1 cellular context compared by ENCODE assay signal in genomic region chr5:81626524-81626923, GRCh38.
A peak's percentile ranks its signal among the peaks of the same experiment; 100 is the strongest.
TF ChIP-seq lines count a peak whose summit lies in the region.

No MANE protein-coding gene starts in this region.

TF ChIP-seq in SK-N-SH, 30 proteins besides CTCF, POLR2A, EP300 and RAD21 (continued from another document):
- TF ChIP-seq, protein P1, sequence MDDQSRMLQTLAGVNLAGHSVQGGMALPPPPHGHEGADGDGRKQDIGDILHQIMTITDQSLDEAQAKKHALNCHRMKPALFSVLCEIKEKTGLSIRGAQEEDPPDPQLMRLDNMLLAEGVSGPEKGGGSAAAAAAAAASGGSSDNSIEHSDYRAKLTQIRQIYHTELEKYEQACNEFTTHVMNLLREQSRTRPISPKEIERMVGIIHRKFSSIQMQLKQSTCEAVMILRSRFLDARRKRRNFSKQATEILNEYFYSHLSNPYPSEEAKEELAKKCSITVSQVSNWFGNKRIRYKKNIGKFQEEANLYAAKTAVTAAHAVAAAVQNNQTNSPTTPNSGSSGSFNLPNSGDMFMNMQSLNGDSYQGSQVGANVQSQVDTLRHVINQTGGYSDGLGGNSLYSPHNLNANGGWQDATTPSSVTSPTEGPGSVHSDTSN (IDR thresholded peaks at IDR 0.05), result peak; percentile 50; the same call in 1 of the 2 replicates
- TF ChIP-seq RFX5 (IDR thresholded peaks at IDR 0.05; ENCODE audit: low read length) (no peak), USF1 (IDR thresholded peaks at IDR 0.05; ENCODE audit: borderline replicate concordance, low read depth) (no peak), POLR2AphosphoS5 (IDR thresholded peaks at IDR 0.05; ENCODE audit: low read depth, low read length) (peak; percentile 56; the same call in 1 of the 2 replicates), USF2 (IDR thresholded peaks at IDR 0.05; ENCODE audit: borderline replicate concordance, low read depth, low read length) (no peak), FOSL2 (IDR thresholded peaks at IDR 0.05; ENCODE audit: borderline replicate concordance, low read depth) (peak; percentile 74; the same call in 1 of the 2 replicates), NRF1 (IDR thresholded peaks at IDR 0.05; ENCODE audit: low read depth, low read length) (no peak), GABPA (IDR thresholded peaks at IDR 0.05; ENCODE audit: low read depth) (no peak; the same call in 1 of the 2 replicates), TCF12 (IDR thresholded peaks at IDR 0.05) (peak; percentile 81)
